Comparison of ENCODE assay signal across 9 cellular contexts in the genomic region with DNA sequence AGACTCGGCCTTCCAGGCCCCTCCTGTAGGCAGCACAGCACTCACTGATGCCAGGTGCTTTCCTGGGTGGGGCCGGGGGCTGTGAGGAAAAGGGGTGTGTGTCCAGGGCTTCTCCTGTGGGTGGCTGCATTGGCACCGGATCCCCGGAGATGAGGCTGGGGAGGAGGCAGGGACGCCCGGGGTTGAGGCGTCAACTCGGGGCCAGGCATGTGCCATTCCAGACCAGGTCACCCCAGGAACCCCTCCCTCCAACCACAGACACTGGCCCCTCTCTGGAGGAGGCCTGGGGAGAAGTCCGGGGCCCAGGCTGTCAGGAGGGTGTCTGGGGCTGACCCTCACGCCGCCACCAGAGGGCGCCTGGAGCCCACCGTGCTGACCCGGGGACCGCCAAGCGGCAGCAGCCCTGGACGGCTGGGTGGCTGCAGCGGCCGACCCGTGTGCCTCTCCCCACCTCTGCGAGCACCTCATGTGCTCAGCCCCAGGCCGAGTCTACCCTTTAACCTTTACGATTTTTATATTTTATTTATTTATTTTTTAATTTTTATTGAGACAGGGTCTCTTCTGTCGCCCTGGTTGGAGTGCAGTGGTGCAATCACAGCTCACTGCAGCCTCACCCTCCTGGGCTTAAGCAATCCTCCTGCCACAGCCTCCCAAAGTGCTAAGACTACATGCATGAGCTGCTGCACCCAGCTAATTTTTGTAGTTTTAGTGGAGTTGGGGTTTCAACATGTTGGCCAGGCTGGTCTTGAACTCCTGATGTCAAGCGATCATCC. TPM values are rescaled to one million over a fixed set of nuclear protein-coding genes. Genes with fewer than 3 reads are reported as not detected.
DNase-seq lines count a peak whose midpoint lies in the region; ATAC-seq and TF ChIP-seq lines count a peak whose summit lies in the region.
"Had no signal": no experiment of that assay in that cellular context is flagged by ENCODE, and none has a peak within 500 bp of the region (broad histone marks: within the 10 kb centered on the region; RNA-seq: fewer than 3 reads in every experiment).

No MANE protein-coding gene starts in this region.

- H3K27me3 Mint-ChIP-seq in type B pancreatic cell, result peaks cover 47% of the 10 kb centered on the region

- peak in 1 of 3 donors; percentile 84 for TF ChIP-seq CTCF in omental fat pad (IDR thresholded peaks at IDR 0.05)
- TF ChIP-seq CTCF in type B pancreatic cell (conservative IDR thresholded peaks at IDR 0.05), result peak; percentile 98

- no peak overlapping the region for H3K4me3 Mint-ChIP-seq in type B pancreatic cell

- H3K9me3 Mint-ChIP-seq in type B pancreatic cell, result no peaks in the 10 kb centered on the region
- H3K9me3 Mint-ChIP-seq: IgD-negative memory B cell had no signal

- H3K4me1 Mint-ChIP-seq in type B pancreatic cell (ENCODE audit: unreplicated experiment), result peaks cover 8% of the 10 kb centered on the region

- DNase-seq in CD1c-positive myeloid dendritic cell (ENCODE audit: extremely low spot score) (peak; percentile 83), HCEC 1CT (peak; percentile 66), SHP77 treated with DMSO at 0.1 percent for 48 hours (lab: John Stamatoyannopoulos, UW) (peak; percentile 27), fibroblast of the conjunctiva (ENCODE audit: low read depth) (peak; percentile 32), omental fat pad (ENCODE audit: low spot score) (no peak), type B pancreatic cell (ENCODE audit: extremely low spot score, unreplicated experiment) (peak; percentile 88)
- peak; percentile 92 for DNase-seq in activated effector memory CD4-positive, alpha-beta T cell treated with anti-CD3 and anti-CD28 coated beads, Interleukin-2, amount 50 U/mL, for 16 hours

- peak; percentile 23 for ATAC-seq in omental fat pad (ENCODE audit: low FRiP score)
- no peak for ATAC-seq in HG03108 (IDR thresholded peaks at IDR 0.05; ENCODE audit: unreplicated experiment)

- H3K27ac Mint-ChIP-seq in type B pancreatic cell, result no peak overlapping the region

- H3K36me3 Mint-ChIP-seq in type B pancreatic cell, result no peaks in the 10 kb centered on the region
- H3K36me3 Mint-ChIP-seq: IgD-negative memory B cell had no signal

RNA-seq across cellular contexts. Expression of gene METRN, which starts 3.2 kb away (rescaled TPM):
- total RNA-seq in omental fat pad (10 to 100 TPM; 13.6 to 31.2 (median 20.5) TPM), type B pancreatic cell (ENCODE audit: low replicate concordance) (37.0 and 97.1 TPM in 2 replicates)

RNA-seq across cellular contexts. Expression of gene FBXL16, which starts 6.1 kb away (rescaled TPM):
- under 1 TPM in 3 of 4 donors, not detected in 1; 0.48 to 0.75 (median 0.56) TPM for total RNA-seq in omental fat pad
- total RNA-seq in type B pancreatic cell (ENCODE audit: low replicate concordance), result 3.9 and 4.3 TPM in 2 replicates

RNA-seq across cellular contexts. Expression of gene ANTKMT, which starts 9.2 kb away (rescaled TPM):
- 10 to 100 TPM; 21.9 to 45.4 (median 36.2) TPM for total RNA-seq in omental fat pad
- total RNA-seq in type B pancreatic cell (ENCODE audit: low replicate concordance), result 33.5 and 34.8 TPM in 2 replicates

RNA-seq across cellular contexts. Expression of gene CCDC78, which starts 14.5 kb away (rescaled TPM):
- total RNA-seq in omental fat pad (1 to 10 TPM in 2 of 4 donors, under 1 TPM in 2; 0.72 to 2.4 (median 1.5) TPM), type B pancreatic cell (ENCODE audit: low replicate concordance) (1.2 and 3.9 TPM in 2 replicates)

RNA-seq across cellular contexts. Expression of gene HAGHL, which starts 15.2 kb away (rescaled TPM):
- total RNA-seq in omental fat pad, result 1 to 10 TPM in 3 of 4 donors, under 1 TPM in 1; 0.79 to 7.3 (median 4.6) TPM
- 5.6 and 8.5 TPM in 2 replicates for total RNA-seq in type B pancreatic cell (ENCODE audit: low replicate concordance)
